Comparison of ENCODE assay signal across 8 cellular contexts in the genomic region with DNA sequence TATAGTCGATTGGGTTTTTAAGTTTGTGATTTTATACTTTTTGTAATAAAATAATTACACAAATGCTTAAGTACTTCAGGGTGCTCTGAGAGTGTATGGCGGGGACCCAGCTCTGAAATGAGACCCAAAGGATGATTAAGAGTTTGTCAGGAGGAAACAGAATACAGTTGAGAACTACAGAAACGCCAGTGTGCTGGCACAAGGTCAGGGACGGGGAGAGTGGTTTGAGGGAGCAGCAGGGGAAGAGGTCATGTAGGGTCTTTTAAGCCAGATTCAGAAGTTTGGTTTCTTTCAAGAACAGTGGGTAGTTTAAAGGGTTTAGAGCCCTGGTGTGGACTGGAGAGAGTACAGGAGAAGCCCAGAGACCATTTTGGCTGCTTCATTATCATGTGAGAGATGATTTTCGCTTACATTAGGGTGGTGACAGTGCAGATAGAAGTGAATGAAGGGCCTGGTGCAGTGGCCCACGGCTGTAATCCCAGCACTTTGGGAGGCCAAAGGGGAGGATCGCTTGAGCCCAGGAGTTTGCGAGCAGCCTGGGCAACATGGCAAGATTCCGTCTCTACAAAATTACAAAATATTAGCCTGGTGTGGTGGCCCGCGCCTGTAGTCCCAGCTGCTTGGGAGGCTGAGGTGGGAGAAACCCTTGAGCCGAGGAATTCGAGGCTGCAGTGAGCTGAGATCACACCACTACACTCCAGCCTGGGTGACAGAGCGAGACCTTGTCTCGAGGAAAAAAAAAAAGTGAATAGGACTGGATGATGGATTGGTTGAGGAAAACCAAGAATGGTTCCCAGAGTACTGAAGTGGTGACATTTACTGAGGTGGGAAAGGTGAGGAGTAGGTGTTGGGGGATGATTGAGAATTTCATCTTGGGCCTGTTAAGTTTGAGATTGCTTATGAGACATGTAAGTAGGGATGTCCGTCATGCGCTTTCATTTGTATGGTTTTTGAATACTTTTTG. TPM values are rescaled to one million over a fixed set of nuclear protein-coding genes. Genes with fewer than 3 reads are reported as not detected.
DNase-seq lines count a peak whose midpoint lies in the region; ATAC-seq and TF ChIP-seq lines count a peak whose summit lies in the region.

No MANE protein-coding gene starts in this region.

- H3K9ac ChIP-seq in iPS-18a (ENCODE audit: low read length), result peak overlapping the region; percentile 98

- intact Hi-C loops in heart left ventricle (cut with DNase I) (loop anchor here in 3 of 10 donors (5.0 to 10.0 kb wide), 3 partner anchors 82 to 210 kb away; partner anchors contain the start of genes CDC25C (in 1 of the 3) and FAM53C (in 1 of the 3)), left ventricle myocardium superior (cut with micrococcal nuclease) (no loop called here)

- WGBS in heart left ventricle, 4 donors, result 45 to 53% (median 50%) methylated on average over 17 of the region's 17 CpGs

- no peak for TF ChIP-seq CTCF in heart left ventricle (IDR thresholded peaks at IDR 0.05)

- H3K4me1 Mint-ChIP-seq in stimulated activated effector memory CD8-positive, alpha-beta T cell treated with anti-CD3 and anti-CD28 coated beads, Interleukin-12 subunit alpha, Interleukin-12 subunit beta, amount 100 ng/mL, for 72 hours, result peaks cover 68% of the 10 kb centered on the region

- H3K27ac ChIP-seq in heart left ventricle (peak overlapping the region; percentile 90 to 100 (median 98)), iPS-18a (ENCODE audit: low read length) (peak overlapping the region; percentile 99)

- ATAC-seq in heart left ventricle, result no peak
- no peak for ATAC-seq in left ventricle myocardium superior
- ATAC-seq in stimulated activated effector memory CD8-positive, alpha-beta T cell treated with anti-CD3 and anti-CD28 coated beads, Interleukin-12 subunit alpha, Interleukin-12 subunit beta, amount 100 ng/mL, for 72 hours, result no peak
- ATAC-seq in GM18873 (IDR thresholded peaks at IDR 0.05; ENCODE audit: low FRiP score, unreplicated experiment), result no peak

- peak overlapping the region; percentile 92 for H3K4me3 Mint-ChIP-seq in stimulated activated effector memory CD8-positive, alpha-beta T cell treated with anti-CD3 and anti-CD28 coated beads, Interleukin-12 subunit alpha, Interleukin-12 subunit beta, amount 100 ng/mL, for 72 hours

- DNase-seq in heart left ventricle, result no peak
- DNase-seq in left ventricle myocardium superior, result no peak
- DNase-seq in activated naive CD4-positive, alpha-beta T cell treated with anti-CD3 and anti-CD28 coated beads, Interleukin-2, amount 50 U/mL, for 16 hours, result peak; percentile 22
- peak in 1 of 2 donors; percentile 62 for DNase-seq in stimulated activated effector memory CD8-positive, alpha-beta T cell treated with anti-CD3 and anti-CD28 coated beads, Interleukin-12 subunit alpha, Interleukin-12 subunit beta, amount 100 ng/mL, for 72 hours (ENCODE audit: low spot score in 2 of 2)
- no peak for DNase-seq in mesenteric fat pad (ENCODE audit: low spot score)
- DNase-seq in Ammon's horn (ENCODE audit: low spot score), result no peak

- peaks cover 17 to 77% (median 57%) of the 10 kb centered on the region in 12 donors for H3K4me1 ChIP-seq in heart left ventricle
- peaks cover 21% of the 10 kb centered on the region for H3K4me1 ChIP-seq in iPS-18a (ENCODE audit: control insufficient read depth, low read depth, low read length)

- no peaks in the 10 kb centered on the region for H3K9me3 ChIP-seq in heart left ventricle
- no peaks in the 10 kb centered on the region for H3K9me3 ChIP-seq in iPS-18a (ENCODE audit: control insufficient read depth, low read depth, low read length)

- peaks cover 0 to 13% (median 0%) of the 10 kb centered on the region in 9 donors for H3K36me3 ChIP-seq in heart left ventricle
- peaks cover 17% of the 10 kb centered on the region for H3K36me3 ChIP-seq in iPS-18a (ENCODE audit: control insufficient read depth, low read depth, low read length)

- H3K27me3 ChIP-seq in heart left ventricle, result no peaks in the 10 kb centered on the region
- H3K27me3 ChIP-seq in iPS-18a (ENCODE audit: control insufficient read depth, insufficient read depth, low read length), result no peaks in the 10 kb centered on the region

- TF ChIP-seq POLR2A in heart left ventricle (IDR thresholded peaks at IDR 0.05), result no peak

- no peaks in the 10 kb centered on the region for H3K9me3 Mint-ChIP-seq in stimulated activated effector memory CD8-positive, alpha-beta T cell treated with anti-CD3 and anti-CD28 coated beads, Interleukin-12 subunit alpha, Interleukin-12 subunit beta, amount 100 ng/mL, for 72 hours

- peaks cover 80% of the 10 kb centered on the region for H3K36me3 Mint-ChIP-seq in stimulated activated effector memory CD8-positive, alpha-beta T cell treated with anti-CD3 and anti-CD28 coated beads, Interleukin-12 subunit alpha, Interleukin-12 subunit beta, amount 100 ng/mL, for 72 hours

- peak overlapping the region; percentile 99 for H3K27ac Mint-ChIP-seq in stimulated activated effector memory CD8-positive, alpha-beta T cell treated with anti-CD3 and anti-CD28 coated beads, Interleukin-12 subunit alpha, Interleukin-12 subunit beta, amount 100 ng/mL, for 72 hours

- H3K4me3 ChIP-seq in heart left ventricle (peak overlapping the region; percentile 76 to 95 (median 84)), iPS-18a (ENCODE audit: low read length) (peak overlapping the region; percentile 99)

RNA-seq across cellular contexts. Expression of gene ETF1, which starts 1.4 kb away (rescaled TPM):
- total RNA-seq in heart left ventricle (100 to 1,000 TPM in 1 of 9 donors, 10 to 100 TPM in 8; 52.4 to 116 (median 81.8) TPM), left ventricle myocardium superior (86.2 TPM), mesenteric fat pad (165 TPM)
- polyA plus RNA-seq in heart left ventricle, result 100 to 1,000 TPM in 1 of 2 donors, 10 to 100 TPM in 1; 19.0 to 104 TPM

RNA-seq across cellular contexts. Expression of gene HSPA9, which starts 30.7 kb away (rescaled TPM):
- 100 to 1,000 TPM; 211 to 481 (median 313) TPM for total RNA-seq in heart left ventricle
- polyA plus RNA-seq in heart left ventricle, result 100 to 1,000 TPM; 115 to 408 TPM
- total RNA-seq in left ventricle myocardium superior, result 311 TPM
- 224 TPM for total RNA-seq in mesenteric fat pad
